Comparison of ENCODE assay signal across 8 cellular contexts in the genomic region with DNA sequence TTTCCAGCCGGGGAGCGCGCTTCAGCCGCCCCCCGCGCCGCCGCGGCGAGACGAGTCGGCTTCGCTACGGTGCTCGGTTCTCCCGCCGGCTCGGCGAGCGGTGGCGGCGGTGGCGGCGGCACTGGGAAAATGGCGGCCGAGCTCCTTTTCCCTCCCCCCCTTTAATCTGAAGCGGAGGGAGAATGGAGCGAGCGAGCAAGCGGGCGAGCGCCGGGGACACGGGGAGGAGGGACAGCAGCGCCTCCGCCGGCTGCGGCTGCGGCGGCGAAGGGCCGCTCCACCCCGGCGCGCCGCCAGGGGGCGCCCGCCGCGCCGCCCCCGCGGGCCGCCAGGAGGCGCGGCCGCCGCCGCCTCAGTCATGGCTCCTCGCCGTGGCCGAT. TPM values are rescaled to one million over a fixed set of nuclear protein-coding genes. Genes with fewer than 3 reads are reported as not detected.
DNase-seq lines count a peak whose midpoint lies in the region; ATAC-seq and TF ChIP-seq lines count a peak whose summit lies in the region.

A gene with protein sequence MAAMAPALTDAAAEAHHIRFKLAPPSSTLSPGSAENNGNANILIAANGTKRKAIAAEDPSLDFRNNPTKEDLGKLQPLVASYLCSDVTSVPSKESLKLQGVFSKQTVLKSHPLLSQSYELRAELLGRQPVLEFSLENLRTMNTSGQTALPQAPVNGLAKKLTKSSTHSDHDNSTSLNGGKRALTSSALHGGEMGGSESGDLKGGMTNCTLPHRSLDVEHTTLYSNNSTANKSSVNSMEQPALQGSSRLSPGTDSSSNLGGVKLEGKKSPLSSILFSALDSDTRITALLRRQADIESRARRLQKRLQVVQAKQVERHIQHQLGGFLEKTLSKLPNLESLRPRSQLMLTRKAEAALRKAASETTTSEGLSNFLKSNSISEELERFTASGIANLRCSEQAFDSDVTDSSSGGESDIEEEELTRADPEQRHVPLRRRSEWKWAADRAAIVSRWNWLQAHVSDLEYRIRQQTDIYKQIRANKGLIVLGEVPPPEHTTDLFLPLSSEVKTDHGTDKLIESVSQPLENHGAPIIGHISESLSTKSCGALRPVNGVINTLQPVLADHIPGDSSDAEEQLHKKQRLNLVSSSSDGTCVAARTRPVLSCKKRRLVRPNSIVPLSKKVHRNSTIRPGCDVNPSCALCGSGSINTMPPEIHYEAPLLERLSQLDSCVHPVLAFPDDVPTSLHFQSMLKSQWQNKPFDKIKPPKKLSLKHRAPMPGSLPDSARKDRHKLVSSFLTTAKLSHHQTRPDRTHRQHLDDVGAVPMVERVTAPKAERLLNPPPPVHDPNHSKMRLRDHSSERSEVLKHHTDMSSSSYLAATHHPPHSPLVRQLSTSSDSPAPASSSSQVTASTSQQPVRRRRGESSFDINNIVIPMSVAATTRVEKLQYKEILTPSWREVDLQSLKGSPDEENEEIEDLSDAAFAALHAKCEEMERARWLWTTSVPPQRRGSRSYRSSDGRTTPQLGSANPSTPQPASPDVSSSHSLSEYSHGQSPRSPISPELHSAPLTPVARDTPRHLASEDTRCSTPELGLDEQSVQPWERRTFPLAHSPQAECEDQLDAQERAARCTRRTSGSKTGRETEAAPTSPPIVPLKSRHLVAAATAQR (N-terminal part only) (minus strand): TSS at position 184 of the 380 bp plus-strand sequence. CDS start 21,286 bp downstream, outside the sequence.

- WGBS in tibial nerve, 2 donors = 1% methylated on average over 24 of the region's 62 CpGs; no CpG with 5 or more reads in 1 of the 2 donors

- H3K9ac ChIP-seq in parathyroid adenoma = peak within 1 kb of the TSS; percentile 79

- POLR2A ChIA-PET in GM10248 (lab: Yijun Ruan, JAX) = interaction anchor here (0.6 kb wide), 2 partner anchors 10 to 876 kb away, joined by 3 to 4 read pairs; partner anchors contain the start of gene MAP3K14

- DNase-seq in GM10248 (ENCODE audit: extremely low spot score) (peak; percentile 96), HFF-Myc (ENCODE audit: extremely low read depth, low read depth) (peak; percentile 26), NB4 (ENCODE audit: low read depth) (peak; percentile 97), SKM-1 (lab: John Stamatoyannopoulos, UW; ENCODE audit: unreplicated experiment) (peak; percentile 61), Right ventricle myocardium inferior (ENCODE audit: missing footprints) (peak; percentile 92), tibial nerve (ENCODE audit: low spot score in 2 of 2) (peak; percentile 63 to 64)
- DNase-seq in activated naive CD8-positive, alpha-beta T cell treated with anti-CD3 and anti-CD28 coated beads, Interleukin-2, amount 50 U/mL, for 16 hours (ENCODE audit: low read depth, low spot score) = peak; percentile 70

- H3K36me3 ChIP-seq in parathyroid adenoma (ENCODE audit: control insufficient read depth, insufficient read depth, low read length) = no peaks in the 10 kb centered on the region
- H3K36me3 ChIP-seq in tibial nerve = no peaks in the 10 kb centered on the region

- H3K27ac ChIP-seq in parathyroid adenoma (peak within 1 kb of the TSS; percentile 93), tibial nerve (peak within 1 kb of the TSS; percentile 100)

- H3K27me3 ChIP-seq in parathyroid adenoma (ENCODE audit: control insufficient read depth, insufficient read depth, low read length) (no peaks in the 10 kb centered on the region), tibial nerve (no peaks in the 10 kb centered on the region)

- peak in 1 of 2 donors; percentile 5 for TF ChIP-seq EP300 in tibial nerve (IDR thresholded peaks at IDR 0.05)

- peak; percentile 78 for ATAC-seq in Right ventricle myocardium inferior

- peak within 1 kb of the TSS; percentile 93 for H2AFZ ChIP-seq in parathyroid adenoma

- no peaks in the 10 kb centered on the region for H3K9me3 ChIP-seq in parathyroid adenoma (ENCODE audit: control insufficient read depth, low read length)
- no peaks in the 10 kb centered on the region for H3K9me3 ChIP-seq in tibial nerve

- H3K4me3 ChIP-seq in HFF-Myc (replicated peaks; ENCODE audit: low read depth, low read length) = peak within 1 kb of the TSS; percentile 92
- peak within 1 kb of the TSS; percentile 92 for H3K4me3 ChIP-seq in NB4 (ENCODE audit: low read depth, low read length)
- peak within 1 kb of the TSS; percentile 92 for H3K4me3 ChIP-seq in parathyroid adenoma (ENCODE audit: low read depth, low read length)
- H3K4me3 ChIP-seq in tibial nerve = peak within 1 kb of the TSS; percentile 80 to 100 (median 98)

- TF ChIP-seq POLR2A in NB4 (IDR thresholded peaks at IDR 0.05; ENCODE audit: extremely low read depth, insufficient read length) = peak; percentile 34
- TF ChIP-seq POLR2A in tibial nerve (IDR thresholded peaks at IDR 0.05) = peak in 1 of 2 donors; percentile 54

- peak within 1 kb of the TSS; percentile 89 for H3K4me2 ChIP-seq in parathyroid adenoma (ENCODE audit: low read length)

- CTCF ChIA-PET in GM10248 (lab: Yijun Ruan, JAX) = interaction anchor here (0.5 to 2.3 kb wide), 39 partner anchors 8 to 191 kb away, joined by 3 to 17 read pairs (median 5); no protein-coding TSS in a partner anchor

- peaks cover 58% of the 10 kb centered on the region for H3K79me2 ChIP-seq in parathyroid adenoma

- H3K4me1 ChIP-seq in parathyroid adenoma (peaks cover 15% of the 10 kb centered on the region), tibial nerve (peaks cover 0 to 49% (median 32%) of the 10 kb centered on the region in 4 donors)

- intact Hi-C loops in Right ventricle myocardium inferior (cut with DNase I) = loop anchor here (5.0 kb wide), 2 partner anchors 36 to 76 kb away; no protein-coding TSS in a partner anchor

- TF ChIP-seq CTCF in GM10248 (IDR thresholded peaks at IDR 0.05; ENCODE audit: control extremely low read depth, extremely low read depth, low read depth, missing control alignments) (peak; percentile 79), HFF-Myc (IDR thresholded peaks at IDR 0.05; ENCODE audit: low read depth, low read length, missing control alignments) (no peak), NB4 (IDR thresholded peaks at IDR 0.05; ENCODE audit: low read depth, low read length) (peak; percentile 47), parathyroid adenoma (IDR thresholded peaks at IDR 0.05) (peak; percentile 50), tibial nerve (IDR thresholded peaks at IDR 0.05) (peak in 3 of 5 experiments; percentile 42 to 90 (median 61))

RNA-seq across cellular contexts. Expression of the gene that starts here (rescaled TPM):
- total RNA-seq in Right ventricle myocardium inferior (27.9 TPM), tibial nerve (100 to 1,000 TPM in 2 of 4 donors, 10 to 100 TPM in 2; 91.3 to 120 (median 105) TPM)

Comparison
In these comparisons a context has a peak if more than half of its experiments do, and no peak if none do; other contexts are left out.
1. Peak in every context shown above with its lines: DNase-seq, ATAC-seq, H3K4me3 ChIP-seq and H3K27ac ChIP-seq.
2. DNase-seq: peak in every context shown above with its lines; median percentile 97 in NB4; 96 in GM10248; 92 in Right ventricle myocardium inferior; 70 in activated naive CD8-positive, alpha-beta T cell treated with anti-CD3 and anti-CD28 coated beads, Interleukin-2, amount 50 U/mL, for 16 hours; 64 in tibial nerve; 61 in SKM-1; 26 in HFF-Myc.